Comparison of ENCODE assay signal across 12 cellular contexts in genomic region chr7:37285701-37286475, GRCh38.
DNase-seq lines count a peak whose midpoint lies in the region; ATAC-seq, FAIRE-seq and TF ChIP-seq lines count a peak whose summit lies in the region.
"Had no signal": no experiment of that assay in that cellular context is flagged by ENCODE, and none has a peak within 500 bp of the region (broad histone marks: within the 10 kb centered on the region; RNA-seq: fewer than 3 reads in every experiment).

No MANE protein-coding gene starts in this region.

- no TSS peak for BruUV-seq in K562 (replicated peaks; lab: Mats Ljungman, UMichigan)

- no peak overlapping the region for H2AFZ ChIP-seq in K562 (ENCODE audit: low read depth, low read length)

- in situ Hi-C loops in K562 (cut with MboI), result no loop called here

- 9% methylated on average over 6 of the region's 6 CpGs for WGBS in K562 (ENCODE audit: insufficient coverage, low coverage, missing lambda C conversion rate)

- no peaks in the 10 kb centered on the region for H4K20me1 ChIP-seq in K562 (replicated peaks; ENCODE audit: control insufficient read depth, insufficient read depth, low read length)

- no peak overlapping the region for H3K27ac ChIP-seq in K562 (ENCODE audit: extremely low read depth, low read depth, low read length)
- H3K27ac ChIP-seq: 22Rv1, psoas muscle had no signal

- POLR2A ChIA-PET in K562 (lab: Yijun Ruan, JAX), result interaction anchor here (0.6 kb wide), 1 partner anchor 251 kb away, joined by 4 read pairs; no protein-coding TSS in a partner anchor
- POLR2A ChIA-PET in naive thymus-derived CD8-positive, alpha-beta T cell (lab: Charles Lee), result interaction anchor here (0.8 to 1.5 kb wide), 4 partner anchors 57 to 163 kb away, joined by 3 to 13 read pairs (median 6); partner anchors contain the start of gene ELMO1

- TF ChIP-seq POLR2A in K562 (conservative IDR thresholded peaks at IDR 0.05), result no peak

- no peak overlapping the region for H3K4me2 ChIP-seq in K562 (ENCODE audit: insufficient read depth, low read length)

- H3K9me3 ChIP-seq in K562 (replicated peaks; ENCODE audit: control insufficient read depth, insufficient read depth, low read depth, low read length), result no peaks in the 10 kb centered on the region
- H3K9me3 ChIP-seq: psoas muscle had no signal

- intact Hi-C loops in K562 (cut with micrococcal nuclease), result no loop called here

- TF ChIP-seq RAD21 in K562 (CRISPR knock-in tag; conservative IDR thresholded peaks at IDR 0.05 in 1 of 2, IDR thresholded peaks at IDR 0.05 in 1 of 2), result no peak

- H3K4me3 ChIP-seq in K562, result no peak overlapping the region
- H3K4me3 ChIP-seq: psoas muscle had no signal

- no peak for TF ChIP-seq EP300 in K562 (IDR thresholded peaks at IDR 0.05; ENCODE audit: low read length)

- FAIRE-seq in K562 (lab: Jason Lieb, UNC), result no peak

- CTCF ChIA-PET in K562 (lab: Yijun Ruan, JAX; ENCODE audit: low intra/inter-chr PET ratio), result no interaction called here

- no peaks in the 10 kb centered on the region for H3K9me3 Mint-ChIP-seq in naive thymus-derived CD8-positive, alpha-beta T cell

- H3K4me1 Mint-ChIP-seq in naive thymus-derived CD8-positive, alpha-beta T cell, result peaks cover 10 to 58% (median 36%) of the 10 kb centered on the region in 4 donors

- H3K27ac Mint-ChIP-seq in naive thymus-derived CD8-positive, alpha-beta T cell, result peak overlapping the region; percentile 29 to 76 (median 60)

- no peak for TF ChIP-seq CTCF in K562 (IDR thresholded peaks at IDR 0.05 in 2 of 3, conservative IDR thresholded peaks at IDR 0.05 in 1 of 3; ENCODE audit: insufficient read depth in 2 of 3, low read depth in 1 of 3, low read length in 3 of 3)

- H3K36me3 ChIP-seq in K562 (ENCODE audit: control insufficient read depth, insufficient read depth, low read length), result no peaks in the 10 kb centered on the region

- ATAC-seq in K562 (no peak), GM19035 (IDR thresholded peaks at IDR 0.05; ENCODE audit: unreplicated experiment) (no peak), HG02870 (IDR thresholded peaks at IDR 0.05; ENCODE audit: unreplicated experiment) (no peak), GM21723 (IDR thresholded peaks at IDR 0.05; ENCODE audit: unreplicated experiment) (no peak)
- ATAC-seq in naive thymus-derived CD8-positive, alpha-beta T cell, result peak; percentile 63 to 64
- ATAC-seq: psoas muscle had no signal

- H3K27me3 Mint-ChIP-seq in naive thymus-derived CD8-positive, alpha-beta T cell, result no peaks in the 10 kb centered on the region

- no peaks in the 10 kb centered on the region for H3K79me2 ChIP-seq in K562 (ENCODE audit: control insufficient read depth, insufficient read depth, low read length)

- peak; percentile 10 for DNase-seq in DMS53 (lab: John Stamatoyannopoulos, UW)
- DNase-seq in DMS53 treated with DMSO at 0.1 percent for 48 hours (lab: John Stamatoyannopoulos, UW; ENCODE audit: unreplicated experiment), result no peak
- peak; percentile 31 for DNase-seq in NAMALWA (ENCODE audit: low spot score)
- no peak for DNase-seq in K562 (ENCODE audit: extremely low read depth in 1 of 4, low spot score in 3 of 4)
- no peak for DNase-seq in naive thymus-derived CD8-positive, alpha-beta T cell
- DNase-seq: effector CD4-positive, alpha-beta T cell; psoas muscle; SHP77 had no signal

- no peak overlapping the region for H3K9ac ChIP-seq in K562 (ENCODE audit: insufficient read depth in 1 of 2, low read depth in 2 of 2, low read length in 2 of 2)

- H3K27me3 ChIP-seq in K562 (ENCODE audit: control insufficient read depth in 2 of 2, insufficient read depth in 2 of 2, low read length in 2 of 2), result no peaks in the 10 kb centered on the region

- no peaks in the 10 kb centered on the region for H3K4me1 ChIP-seq in K562 (replicated peaks in 1 of 2; ENCODE audit: control insufficient read depth in 2 of 2, insufficient read depth in 2 of 2, low read length in 2 of 2)
- H3K4me1 ChIP-seq: psoas muscle had no signal

- H3K9me1 ChIP-seq in K562 (ENCODE audit: control insufficient read depth, insufficient read depth, low read length), result no peaks in the 10 kb centered on the region

- H3K4me3 Mint-ChIP-seq in naive thymus-derived CD8-positive, alpha-beta T cell, result peak overlapping the region in 2 of 10 donors; percentile 2 to 15

- peaks cover 0 to 4% (median 3%) of the 10 kb centered on the region in 3 donors for H3K36me3 Mint-ChIP-seq in naive thymus-derived CD8-positive, alpha-beta T cell

TF ChIP-seq in K562, 482 proteins besides CTCF, POLR2A, EP300 and RAD21:
- TF ChIP-seq TEAD4 (IDR thresholded peaks at IDR 0.05; ENCODE audit: low read length) (no peak), TEAD4 (CRISPR knock-in tag; IDR thresholded peaks at IDR 0.05; ENCODE audit: borderline replicate concordance) (no peak), NR0B1 (IDR thresholded peaks at IDR 0.05; ENCODE audit: partially characterized antibody) (no peak), TFE3 (CRISPR knock-in tag; IDR thresholded peaks at IDR 0.05) (peak; percentile 91)

Comparison
In these comparisons a context has a peak if more than half of its experiments do, and no peak if none do; other contexts are left out.
1. DNase-seq: peak in DMS53 (single experiment) and NAMALWA (single experiment); none in DMS53 treated with DMSO at 0.1 percent for 48 hours (single experiment), K562 (0 of 4) and naive thymus-derived CD8-positive, alpha-beta T cell (0 of 10).
2. ATAC-seq: peak in naive thymus-derived CD8-positive, alpha-beta T cell (2 of 2); none in K562 (single experiment), GM19035 (single experiment), HG02870 (single experiment) and GM21723 (single experiment).